Comparison of ENCODE assay signal across 8 cellular contexts in genomic region chr6:41637179-41638001, GRCh38. TPM values are rescaled to one million over a fixed set of nuclear protein-coding genes. Genes with fewer than 3 reads are reported as not detected.
A peak's percentile ranks its signal among the peaks of the same experiment; 100 is the strongest.
DNase-seq lines count a peak whose midpoint lies in the region; ATAC-seq and TF ChIP-seq lines count a peak whose summit lies in the region.

No MANE protein-coding gene starts in this region.

- H3K9me3 Mint-ChIP-seq in neural progenitor cell = no peaks in the 10 kb centered on the region

- no peak for TF ChIP-seq POLR2A in esophagus muscularis mucosa (IDR thresholded peaks at IDR 0.05; ENCODE audit: low read depth)

- TF ChIP-seq CTCF in BE2C (IDR thresholded peaks at IDR 0.05; ENCODE audit: low read depth, low read length) (no peak), RWPE2 (IDR thresholded peaks at IDR 0.05; ENCODE audit: poor library complexity, severe bottlenecking) (no peak), esophagus muscularis mucosa (IDR thresholded peaks at IDR 0.05) (no peak), neural progenitor cell (IDR thresholded peaks at IDR 0.05) (no peak), OCI-LY7 (conservative IDR thresholded peaks at IDR 0.05; ENCODE audit: low read length) (no peak)

- 27% methylated on average over 29 of the region's 57 CpGs for WGBS in esophagus muscularis mucosa

- H3K9ac ChIP-seq in neural progenitor cell = no peak overlapping the region

- peaks cover 6% of the 10 kb centered on the region for H3F3A ChIP-seq in neural progenitor cell (ENCODE audit: low read depth)

- CTCF ChIA-PET in OCI-LY7 (lab: Charles Lee; ENCODE audit: unreplicated experiment) = no interaction called here

- no peak overlapping the region for H3K27ac Mint-ChIP-seq in neural progenitor cell

- H3K4me2 ChIP-seq in neural progenitor cell (peak overlapping the region; percentile 95), OCI-LY7 (ENCODE audit: low read length) (no peak overlapping the region)

- H4K20me1 ChIP-seq in neural progenitor cell (ENCODE audit: low read depth) (peaks cover 27% of the 10 kb centered on the region), OCI-LY7 (ENCODE audit: insufficient read depth, low read length) (no peaks in the 10 kb centered on the region)

- no peak for TF ChIP-seq EP300 in esophagus muscularis mucosa (IDR thresholded peaks at IDR 0.05)

- DNase-seq in BE2C (no peak), RWPE2 (ENCODE audit: low spot score) (no peak), esophagus muscularis mucosa (ENCODE audit: extremely low spot score) (no peak), neural progenitor cell (ENCODE audit: low spot score) (peak; percentile 62), OCI-LY7 (ENCODE audit: low spot score) (no peak)
- DNase-seq in activated CD8-positive, alpha-beta memory T cell treated with anti-CD3 and anti-CD28 coated beads, Interleukin-2, amount 50 U/mL, for 4 hours = no peak

- H2AFZ ChIP-seq in neural progenitor cell (replicated peaks) (peak overlapping the region; percentile 48), OCI-LY7 (ENCODE audit: low read length) (no peak overlapping the region)

- peak overlapping the region; percentile 93 for H3K27ac ChIP-seq in RWPE2 (ENCODE audit: poor library complexity, severe bottlenecking)
- peak overlapping the region in 1 of 4 donors; percentile 36 for H3K27ac ChIP-seq in esophagus muscularis mucosa (replicated peaks in 1 of 4)
- H3K27ac ChIP-seq in neural progenitor cell = no peak overlapping the region
- H3K27ac ChIP-seq in OCI-LY7 (ENCODE audit: low read depth, low read length, poor library complexity, severe bottlenecking) = no peak overlapping the region

- H3K4me1 Mint-ChIP-seq in neural progenitor cell = peaks cover 48% of the 10 kb centered on the region

- H3K36me3 Mint-ChIP-seq in neural progenitor cell = peaks cover 13% of the 10 kb centered on the region

- peaks cover 26% of the 10 kb centered on the region for H3K27me3 ChIP-seq in BE2C
- no peaks in the 10 kb centered on the region for H3K27me3 ChIP-seq in RWPE2 (ENCODE audit: insufficient read depth, poor library complexity, severe bottlenecking)
- H3K27me3 ChIP-seq in esophagus muscularis mucosa = peaks cover 6 to 79% (median 29%) of the 10 kb centered on the region in 4 donors
- H3K27me3 ChIP-seq in neural progenitor cell = peaks cover 81% of the 10 kb centered on the region

- POLR2A ChIA-PET in OCI-LY7 (lab: Charles Lee) = no interaction called here

- H3K36me3 ChIP-seq in BE2C = no peaks in the 10 kb centered on the region
- H3K36me3 ChIP-seq in RWPE2 (ENCODE audit: low read depth) = peaks cover 18% of the 10 kb centered on the region
- no peaks in the 10 kb centered on the region for H3K36me3 ChIP-seq in esophagus muscularis mucosa
- H3K36me3 ChIP-seq in neural progenitor cell = no peaks in the 10 kb centered on the region
- H3K36me3 ChIP-seq in OCI-LY7 (ENCODE audit: insufficient read depth, low read length) = no peaks in the 10 kb centered on the region

- H3K79me2 ChIP-seq in neural progenitor cell (ENCODE audit: low read depth) (peaks cover 21% of the 10 kb centered on the region), OCI-LY7 (ENCODE audit: insufficient read depth, low read depth, low read length) (no peaks in the 10 kb centered on the region)

- no peaks in the 10 kb centered on the region for H3K9me2 ChIP-seq in OCI-LY7 (ENCODE audit: insufficient read depth, low read length)

- peak overlapping the region; percentile 94 for H3K4me3 Mint-ChIP-seq in neural progenitor cell

- intact Hi-C loops in esophagus muscularis mucosa (cut with DNase I) (no loop called here), OCI-LY7 (cut with micrococcal nuclease; ENCODE audit: unreplicated experiment) (no loop called here)

- H3K4me3 ChIP-seq in BE2C (ENCODE audit: low read depth, low read length) (peak overlapping the region; percentile 60), RWPE2 (ENCODE audit: severe bottlenecking) (peak overlapping the region; percentile 84), esophagus muscularis mucosa (peak overlapping the region; percentile 48 to 61 (median 52)), neural progenitor cell (peak overlapping the region; percentile 76), OCI-LY7 (ENCODE audit: low read depth, low read length, poor library complexity, severe bottlenecking) (no peak overlapping the region)

- BruUV-seq in OCI-LY7 (replicated peaks; lab: Mats Ljungman, UMichigan) = no TSS peak

- peaks cover 36% of the 10 kb centered on the region for H3K27me3 Mint-ChIP-seq in neural progenitor cell (ENCODE audit: insufficient read depth, low read depth)

- ATAC-seq in RWPE2 (ENCODE audit: low read depth) = peak; percentile 22
- no peak for ATAC-seq in GM19351 (IDR thresholded peaks at IDR 0.05; ENCODE audit: unreplicated experiment)
- ATAC-seq in GM18870 (IDR thresholded peaks at IDR 0.05; ENCODE audit: unreplicated experiment) = no peak

- peaks cover 7% of the 10 kb centered on the region; the same call in 1 of the 2 replicates for H3K4me1 ChIP-seq in BE2C
- H3K4me1 ChIP-seq in RWPE2 (ENCODE audit: insufficient read depth, poor library complexity, severe bottlenecking) = peaks cover 24% of the 10 kb centered on the region
- peaks cover 28 to 43% (median 32%) of the 10 kb centered on the region in 4 donors for H3K4me1 ChIP-seq in esophagus muscularis mucosa
- H3K4me1 ChIP-seq in neural progenitor cell = peaks cover 24% of the 10 kb centered on the region
- H3K4me1 ChIP-seq in OCI-LY7 (ENCODE audit: insufficient read depth, low read length, poor library complexity, severe bottlenecking) = no peaks in the 10 kb centered on the region

- H3K9me3 ChIP-seq in BE2C = no peaks in the 10 kb centered on the region
- H3K9me3 ChIP-seq in RWPE2 (ENCODE audit: severe bottlenecking) = no peaks in the 10 kb centered on the region
- no peaks in the 10 kb centered on the region for H3K9me3 ChIP-seq in esophagus muscularis mucosa
- no peaks in the 10 kb centered on the region for H3K9me3 ChIP-seq in neural progenitor cell (ENCODE audit: low read depth)
- no peaks in the 10 kb centered on the region for H3K9me3 ChIP-seq in OCI-LY7 (ENCODE audit: low read length)

RNA-seq across cellular contexts. Expression of gene MDFI, which starts 0.9 kb away (rescaled TPM):
- 3.7 TPM for polyA plus RNA-seq in BE2C (2012; ENCODE audit: insufficient read depth, insufficient read length, low read depth)
- total RNA-seq in esophagus muscularis mucosa (1 to 10 TPM in 3 of 4 donors, under 1 TPM in 1; 0.83 to 4.6 (median 3.5) TPM), neural progenitor cell (ENCODE audit: low replicate concordance) (29.5 and 87.4 TPM in 2 replicates), OCI-LY7 (2022) (not detected in 2 replicates)
- total RNA-seq in OCI-LY7 (2014; rRNA removed; shearing (Covaris generic)) = not detected in 2 replicates
